Comparison of ENCODE assay signal across 14 cellular contexts in the genomic region with DNA sequence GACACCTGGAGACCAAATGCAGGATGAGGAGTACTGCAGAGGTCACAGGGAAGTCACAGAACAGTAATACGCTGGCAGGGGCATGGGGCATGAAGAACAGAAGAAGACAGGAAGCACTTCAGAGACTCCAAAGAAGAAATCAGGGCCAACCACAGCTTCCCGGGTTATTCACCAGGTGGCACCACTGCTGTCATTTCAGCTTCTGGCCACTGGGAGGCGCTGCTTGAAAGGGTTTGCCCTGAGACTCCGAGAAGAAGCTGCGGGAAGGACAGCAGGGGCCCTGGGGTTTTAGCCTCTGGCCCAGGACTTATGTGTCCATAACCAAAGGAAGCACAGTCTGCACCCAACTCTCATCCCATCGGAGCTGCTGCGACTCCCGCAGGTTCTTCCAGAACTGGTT. TPM values are rescaled to one million over a fixed set of nuclear protein-coding genes. Genes with fewer than 3 reads are reported as not detected.
DNase-seq lines count a peak whose midpoint lies in the region; ATAC-seq lines count a peak whose summit lies in the region.
"Not testable (repeated sequence)": the region's sequence is repeated elsewhere in the genome, so short reads cannot be mapped to it uniquely, and the experiment has no call there.
"Had no signal": no experiment of that assay in that cellular context is flagged by ENCODE, and none has a peak within 500 bp of the region (broad histone marks: within the 10 kb centered on the region; RNA-seq: fewer than 3 reads in every experiment).

No MANE protein-coding gene starts in this region.

- not testable (repeated sequence) for H3K27me3 Mint-ChIP-seq in activated CD4-positive, alpha-beta memory T cell treated with anti-CD3 and anti-CD28 coated beads, Interleukin-2, amount 10 ng/mL, durations not matched to agents 7 days and 5 days; effector memory CD8-positive, alpha-beta T cell

- not testable (repeated sequence) for ATAC-seq in effector memory CD8-positive, alpha-beta T cell (replicated peaks)

- H3K4me1 Mint-ChIP-seq in activated CD4-positive, alpha-beta memory T cell treated with anti-CD3 and anti-CD28 coated beads, Interleukin-2, amount 10 ng/mL, durations not matched to agents 7 days and 5 days; effector memory CD8-positive, alpha-beta T cell (ENCODE audit: low read depth in 2 of 2): not testable (repeated sequence)

- CTCF ChIA-PET in activated CD4-positive, alpha-beta memory T cell treated with anti-CD3 and anti-CD28 coated beads, Interleukin-2, amount 10 ng/mL, durations not matched to agents 7 days and 5 days (lab: Charles Lee): not testable (repeated sequence)

- not testable (repeated sequence) for H3K36me3 Mint-ChIP-seq in activated CD4-positive, alpha-beta memory T cell treated with anti-CD3 and anti-CD28 coated beads, Interleukin-2, amount 10 ng/mL, durations not matched to agents 7 days and 5 days (ENCODE audit: low read depth); effector memory CD8-positive, alpha-beta T cell (ENCODE audit: insufficient read depth)

- H3K9me3 Mint-ChIP-seq in activated CD4-positive, alpha-beta memory T cell treated with anti-CD3 and anti-CD28 coated beads, Interleukin-2, amount 10 ng/mL, durations not matched to agents 7 days and 5 days; effector memory CD8-positive, alpha-beta T cell: not testable (repeated sequence)

- DNase-seq in HT1080 (ENCODE audit: low read depth): peak; percentile 21
- DNase-seq in NCI-H82 (lab: John Stamatoyannopoulos, UW): peak; percentile 35
- peak; percentile 47 for DNase-seq in T follicular helper cell (ENCODE audit: low read depth)
- DNase-seq in activated CD4-positive, alpha-beta memory T cell treated with anti-CD3 and anti-CD28 coated beads, Interleukin-2, amount 10 ng/mL, durations not matched to agents 7 days and 5 days: peak; percentile 62
- peak in 2 of 3 experiments; percentile 36 to 39 for DNase-seq in effector memory CD8-positive, alpha-beta T cell
- DNase-seq in iris pigment epithelial cell (ENCODE audit: low read depth): peak; percentile 46
- DNase-seq in midbrain (lab: John Stamatoyannopoulos, UW): peak; percentile 6

- H3K4me3 Mint-ChIP-seq in activated CD4-positive, alpha-beta memory T cell treated with anti-CD3 and anti-CD28 coated beads, Interleukin-2, amount 10 ng/mL, durations not matched to agents 7 days and 5 days; effector memory CD8-positive, alpha-beta T cell: not testable (repeated sequence)

- H3K27ac Mint-ChIP-seq in activated CD4-positive, alpha-beta memory T cell treated with anti-CD3 and anti-CD28 coated beads, Interleukin-2, amount 10 ng/mL, durations not matched to agents 7 days and 5 days; effector memory CD8-positive, alpha-beta T cell: not testable (repeated sequence)

- POLR2A ChIA-PET in activated CD4-positive, alpha-beta memory T cell treated with anti-CD3 and anti-CD28 coated beads, Interleukin-2, amount 10 ng/mL, durations not matched to agents 7 days and 5 days (lab: Charles Lee): not testable (repeated sequence)

RNA-seq across cellular contexts. Expression of a gene that starts 4.2 kb away (rescaled TPM):
- not detected in 2 replicates for total RNA-seq in HT1080 (2014; rRNA removed; shearing (Covaris generic))
- polyA plus RNA-seq in HT1080 (2015; cell fraction: cytosol; rRNA removed): not detected in 2 replicates
- not detected in 2 replicates for polyA plus RNA-seq in HT1080 (2015; cell fraction: nucleus; rRNA removed)
- not detected for total RNA-seq in activated CD4-positive, alpha-beta memory T cell treated with anti-CD3 and anti-CD28 coated beads, Interleukin-2, amount 10 ng/mL, durations not matched to agents 7 days and 5 days
- total RNA-seq: Caco-2; CD8-positive, alpha-beta T cell; GM23338; HFFc6; Right ventricle myocardium inferior; SJCRH30 had no signal
- polyA plus RNA-seq: A549 had no signal

RNA-seq across cellular contexts. Expression of a gene that starts 44.5 kb away (rescaled TPM):
- total RNA-seq in HT1080 (2014; rRNA removed; shearing (Covaris generic)): not detected in 2 replicates
- not detected in 2 replicates for polyA plus RNA-seq in HT1080 (2015; cell fraction: cytosol; rRNA removed)
- polyA plus RNA-seq in HT1080 (2015; cell fraction: nucleus; rRNA removed): not detected in 2 replicates
- total RNA-seq in activated CD4-positive, alpha-beta memory T cell treated with anti-CD3 and anti-CD28 coated beads, Interleukin-2, amount 10 ng/mL, durations not matched to agents 7 days and 5 days: not detected
- total RNA-seq: Caco-2; CD8-positive, alpha-beta T cell; GM23338; HFFc6; Right ventricle myocardium inferior; SJCRH30 had no signal
- polyA plus RNA-seq: A549, GM23338 had no signal

RNA-seq across cellular contexts. Expression of a gene that starts 49.2 kb away (rescaled TPM):
- not detected in 2 replicates for total RNA-seq in HT1080 (2014; rRNA removed; shearing (Covaris generic))
- polyA plus RNA-seq in HT1080 (2015; cell fraction: cytosol; rRNA removed): not detected in 2 replicates
- polyA plus RNA-seq in HT1080 (2015; cell fraction: nucleus; rRNA removed): not detected in 2 replicates
- total RNA-seq in activated CD4-positive, alpha-beta memory T cell treated with anti-CD3 and anti-CD28 coated beads, Interleukin-2, amount 10 ng/mL, durations not matched to agents 7 days and 5 days: not detected
- total RNA-seq: Caco-2; CD8-positive, alpha-beta T cell; GM23338; Right ventricle myocardium inferior; SJCRH30 had no signal
- polyA plus RNA-seq: A549, GM23338 had no signal

RNA-seq across cellular contexts. Expression of a gene that starts 54.0 kb away (rescaled TPM):
- not detected in 2 replicates for total RNA-seq in HT1080 (2014; rRNA removed; shearing (Covaris generic))
- not detected in 2 replicates for polyA plus RNA-seq in HT1080 (2015; cell fraction: cytosol; rRNA removed)
- not detected in 2 replicates for polyA plus RNA-seq in HT1080 (2015; cell fraction: nucleus; rRNA removed)
- not detected for total RNA-seq in activated CD4-positive, alpha-beta memory T cell treated with anti-CD3 and anti-CD28 coated beads, Interleukin-2, amount 10 ng/mL, durations not matched to agents 7 days and 5 days
- total RNA-seq: Caco-2; CD8-positive, alpha-beta T cell; GM23338; HFFc6; Right ventricle myocardium inferior; SJCRH30 had no signal
- polyA plus RNA-seq: A549, GM23338 had no signal

RNA-seq across cellular contexts. Expression of a gene that starts 58.7 kb away (rescaled TPM):
- not detected in 2 replicates for total RNA-seq in HT1080 (2014; rRNA removed; shearing (Covaris generic))
- polyA plus RNA-seq in HT1080 (2015; cell fraction: cytosol; rRNA removed): not detected in 2 replicates
- polyA plus RNA-seq in HT1080 (2015; cell fraction: nucleus; rRNA removed): not detected in 2 replicates
- not detected for total RNA-seq in activated CD4-positive, alpha-beta memory T cell treated with anti-CD3 and anti-CD28 coated beads, Interleukin-2, amount 10 ng/mL, durations not matched to agents 7 days and 5 days
- total RNA-seq: Caco-2; CD8-positive, alpha-beta T cell; GM23338; HFFc6; Right ventricle myocardium inferior; SJCRH30 had no signal
- polyA plus RNA-seq: A549, GM23338 had no signal

Comparison
In these comparisons a context has a peak if more than half of its experiments do, and no peak if none do; other contexts are left out.
1. DNase-seq: peak in every context shown above with its lines; median percentile 62 in activated CD4-positive, alpha-beta memory T cell treated with anti-CD3 and anti-CD28 coated beads, Interleukin-2, amount 10 ng/mL, durations not matched to agents 7 days and 5 days; 47 in T follicular helper cell; 46 in iris pigment epithelial cell; 38 in effector memory CD8-positive, alpha-beta T cell; 35 in NCI-H82; 21 in HT1080; 6 in midbrain.